Comparison of ENCODE assay signal across 28 cellular contexts in the genomic region with DNA sequence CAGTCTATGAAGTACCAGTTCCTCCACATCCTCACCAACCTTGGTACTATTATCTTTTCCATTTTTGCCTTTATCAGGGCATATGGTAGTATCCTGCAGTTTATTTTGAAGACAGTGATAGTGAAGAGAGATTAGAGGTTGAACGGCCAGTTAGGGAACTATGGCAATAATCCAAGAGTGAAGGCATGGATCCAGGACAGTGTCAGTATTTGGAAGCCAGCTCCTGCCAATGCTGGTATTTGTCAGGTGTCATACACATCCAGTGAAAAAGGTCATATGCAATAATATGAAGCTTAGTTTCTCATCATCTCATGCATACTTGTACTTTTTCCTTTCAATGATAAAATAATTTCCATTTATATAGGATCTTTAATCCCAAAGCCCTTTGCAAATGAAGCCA. TPM values are rescaled to one million over a fixed set of nuclear protein-coding genes. Genes with fewer than 3 reads are reported as not detected.
"Had no signal": no experiment of that assay in that cellular context is flagged by ENCODE, and none has a peak within 500 bp of the region (broad histone marks: within the 10 kb centered on the region; RNA-seq: fewer than 3 reads in every experiment).

No MANE protein-coding gene starts in this region.

- H3K27ac Mint-ChIP-seq: activated CD4-positive, alpha-beta T cell treated with anti-CD3 and anti-CD28 coated beads, Interleukin-2, amount 10 ng/mL, durations not matched to agents 24 days and 14 days; activated CD8-positive, alpha-beta T cell treated with anti-CD3 and anti-CD28 coated beads for 36 hours; activated naive CD8-positive, alpha-beta T cell treated with anti-CD3 and anti-CD28 coated beads for 36 hours; activated T-cell treated with anti-CD3 and anti-CD28 coated beads, Interleukin-2, amount 50 U/mL, for 72 hours; activated T-helper 17 cell treated with anti-CD3 and anti-CD28 coated beads, Interleukin-2, amount 50 U/mL, for 72 hours had no signal

- H3K9me3 Mint-ChIP-seq: activated CD4-positive, alpha-beta T cell treated with anti-CD3 and anti-CD28 coated beads, Interleukin-2, amount 10 ng/mL, durations not matched to agents 24 days and 14 days; activated CD8-positive, alpha-beta T cell treated with anti-CD3 and anti-CD28 coated beads for 36 hours; activated naive CD8-positive, alpha-beta T cell treated with anti-CD3 and anti-CD28 coated beads for 36 hours; activated T-cell treated with anti-CD3 and anti-CD28 coated beads, Interleukin-2, amount 50 U/mL, for 72 hours; activated T-helper 17 cell treated with anti-CD3 and anti-CD28 coated beads, Interleukin-2, amount 50 U/mL, for 72 hours had no signal

- H3K4me1 ChIP-seq: ascending aorta, Peyer's patch had no signal

- H3K4me3 ChIP-seq: ascending aorta, cardiac muscle cell, MG63, Peyer's patch had no signal

- H3K27me3 ChIP-seq: ascending aorta, cardiac muscle cell, MG63, Peyer's patch had no signal

- DNase-seq: activated CD4-positive, alpha-beta T cell treated with anti-CD3 and anti-CD28 coated beads, Interleukin-2, amount 10 ng/mL, durations not matched to agents 24 days and 14 days; activated CD4-positive, alpha-beta T cell treated with anti-CD3 and anti-CD28 coated beads, Interleukin-2, amount 50 U/mL, for 4 hours; activated CD8-positive, alpha-beta T cell treated with anti-CD3 and anti-CD28 coated beads for 36 hours; activated effector memory CD4-positive, alpha-beta T cell treated with anti-CD3 and anti-CD28 coated beads, Interleukin-2, amount 50 U/mL, for 16 hours; activated naive CD4-positive, alpha-beta T cell; activated naive CD4-positive, alpha-beta T cell treated with anti-CD3 and anti-CD28 coated beads, Interleukin-2, amount 50 U/mL, for 16 hours; activated naive CD8-positive, alpha-beta T cell treated with anti-CD3 and anti-CD28 coated beads for 36 hours; activated T-cell treated with anti-CD3 and anti-CD28 coated beads, Interleukin-2, amount 50 U/mL, for 1 hour; activated T-cell treated with anti-CD3 and anti-CD28 coated beads, Interleukin-2, amount 50 U/mL, for 72 hours; amniotic stem cell; MG63; NCI-H1048; NCI-H187; NCI-H2171 treated with DMSO at 0.1 percent for 48 hours; NCI-H2227 treated with DMSO at 0.1 percent for 48 hours; NCI-H510A treated with DMSO at 0.1 percent for 48 hours; NCI-H526 treated with DMSO at 0.1 percent for 48 hours; NCI-H774; Peyer's patch; RPMI8226; SW 1271; T-helper 1 cell; T-helper 2 cell; T-helper 9 cell had no signal

- H3K4me1 Mint-ChIP-seq: activated CD4-positive, alpha-beta T cell treated with anti-CD3 and anti-CD28 coated beads, Interleukin-2, amount 10 ng/mL, durations not matched to agents 24 days and 14 days; activated naive CD8-positive, alpha-beta T cell treated with anti-CD3 and anti-CD28 coated beads for 36 hours; activated T-helper 17 cell treated with anti-CD3 and anti-CD28 coated beads, Interleukin-2, amount 50 U/mL, for 72 hours had no signal

- H3K27ac ChIP-seq: ascending aorta, cardiac muscle cell, Peyer's patch had no signal

- H3K27me3 Mint-ChIP-seq: activated CD4-positive, alpha-beta T cell treated with anti-CD3 and anti-CD28 coated beads, Interleukin-2, amount 10 ng/mL, durations not matched to agents 24 days and 14 days had no signal

- H3K36me3 Mint-ChIP-seq: activated naive CD8-positive, alpha-beta T cell treated with anti-CD3 and anti-CD28 coated beads for 36 hours had no signal

- H3K4me3 Mint-ChIP-seq: activated CD4-positive, alpha-beta T cell treated with anti-CD3 and anti-CD28 coated beads, Interleukin-2, amount 10 ng/mL, durations not matched to agents 24 days and 14 days; activated CD8-positive, alpha-beta T cell treated with anti-CD3 and anti-CD28 coated beads for 36 hours; activated naive CD8-positive, alpha-beta T cell treated with anti-CD3 and anti-CD28 coated beads for 36 hours; activated T-cell treated with anti-CD3 and anti-CD28 coated beads, Interleukin-2, amount 50 U/mL, for 72 hours; activated T-helper 17 cell treated with anti-CD3 and anti-CD28 coated beads, Interleukin-2, amount 50 U/mL, for 72 hours had no signal

- ATAC-seq: activated CD8-positive, alpha-beta T cell treated with anti-CD3 and anti-CD28 coated beads for 36 hours; activated T-cell treated with anti-CD3 and anti-CD28 coated beads, Interleukin-2, amount 50 U/mL, for 72 hours; activated T-helper 17 cell treated with anti-CD3 and anti-CD28 coated beads, Interleukin-2, amount 50 U/mL, for 72 hours had no signal

- H3K9me3 ChIP-seq: ascending aorta, MG63, Peyer's patch had no signal

- H3K36me3 ChIP-seq: ascending aorta, cardiac muscle cell, MG63, Peyer's patch had no signal

RNA-seq across cellular contexts. Expression of gene KCNMB2, which starts 56.8 kb away (rescaled TPM):
- total RNA-seq: activated CD4-positive, alpha-beta T cell treated with anti-CD3 and anti-CD28 coated beads, Interleukin-2, amount 10 ng/mL, durations not matched to agents 24 days and 14 days; activated CD8-positive, alpha-beta memory T cell treated with anti-CD3 and anti-CD28 coated beads for 36 hours; activated CD8-positive, alpha-beta T cell treated with anti-CD3 and anti-CD28 coated beads for 36 hours; activated naive CD8-positive, alpha-beta T cell treated with anti-CD3 and anti-CD28 coated beads for 36 hours; activated T-cell treated with anti-CD3 and anti-CD28 coated beads, Interleukin-2, amount 50 U/mL, for 72 hours; activated T-helper 17 cell treated with anti-CD3 and anti-CD28 coated beads, Interleukin-2, amount 50 U/mL, for 72 hours; ascending aorta; Peyer's patch had no signal
- polyA plus RNA-seq: cardiac muscle cell had no signal
